ENCODE assay signal across 8 cellular contexts in genomic region chr4:121869841-121870822, GRCh38. TPM values are rescaled to one million over a fixed set of nuclear protein-coding genes. Genes with fewer than 3 reads are reported as not detected.
A peak's percentile ranks its signal among the peaks of the same experiment; 100 is the strongest.
DNase-seq lines count a peak whose midpoint lies in the region; ATAC-seq and TF ChIP-seq lines count a peak whose summit lies in the region.

A gene with protein sequence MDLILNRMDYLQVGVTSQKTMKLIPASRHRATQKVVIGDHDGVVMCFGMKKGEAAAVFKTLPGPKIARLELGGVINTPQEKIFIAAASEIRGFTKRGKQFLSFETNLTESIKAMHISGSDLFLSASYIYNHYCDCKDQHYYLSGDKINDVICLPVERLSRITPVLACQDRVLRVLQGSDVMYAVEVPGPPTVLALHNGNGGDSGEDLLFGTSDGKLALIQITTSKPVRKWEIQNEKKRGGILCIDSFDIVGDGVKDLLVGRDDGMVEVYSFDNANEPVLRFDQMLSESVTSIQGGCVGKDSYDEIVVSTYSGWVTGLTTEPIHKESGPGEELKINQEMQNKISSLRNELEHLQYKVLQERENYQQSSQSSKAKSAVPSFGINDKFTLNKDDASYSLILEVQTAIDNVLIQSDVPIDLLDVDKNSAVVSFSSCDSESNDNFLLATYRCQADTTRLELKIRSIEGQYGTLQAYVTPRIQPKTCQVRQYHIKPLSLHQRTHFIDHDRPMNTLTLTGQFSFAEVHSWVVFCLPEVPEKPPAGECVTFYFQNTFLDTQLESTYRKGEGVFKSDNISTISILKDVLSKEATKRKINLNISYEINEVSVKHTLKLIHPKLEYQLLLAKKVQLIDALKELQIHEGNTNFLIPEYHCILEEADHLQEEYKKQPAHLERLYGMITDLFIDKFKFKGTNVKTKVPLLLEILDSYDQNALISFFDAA (minus strand): TSS chr4:121870474. CDS start chr4:121870313, 161 bp downstream.

- peaks cover 10 to 18% of the 10 kb centered on the region in 2 donors for H3K4me1 Mint-ChIP-seq in natural killer cell treated with Interleukin-12 subunit alpha and Interleukin-12 subunit beta and Interleukin-15 and Interleukin-18, amount 100 ng/mL, for 72 hours (ENCODE audit: low read depth in 2 of 2)

- TF ChIP-seq CTCF in fibroblast of pulmonary artery (IDR thresholded peaks at IDR 0.05; ENCODE audit: low read length, missing control alignments): no peak

- peaks cover 17% of the 10 kb centered on the region for H3K36me3 Mint-ChIP-seq in natural killer cell treated with Interleukin-12 subunit alpha and Interleukin-12 subunit beta and Interleukin-15 and Interleukin-18, amount 100 ng/mL, for 72 hours

- H3K4me3 ChIP-seq in H7 (ENCODE audit: insufficient read depth, low read depth, low read length): peak within 1 kb of the TSS; percentile 72
- H3K4me3 ChIP-seq in MG63: peak within 1 kb of the TSS; percentile 75
- peak within 1 kb of the TSS; percentile 87 for H3K4me3 ChIP-seq in fibroblast of pulmonary artery (replicated peaks; ENCODE audit: low read depth, low read length)

- peak; percentile 100 for ATAC-seq in natural killer cell treated with Interleukin-12 subunit alpha and Interleukin-12 subunit beta and Interleukin-15 and Interleukin-18, amount 100 ng/mL, for 72 hours
- peak; percentile 99 for ATAC-seq in stimulated activated naive CD8-positive, alpha-beta T cell treated with anti-CD3 and anti-CD28 coated beads, Interleukin-15, Interleukin-2, amounts not matched to agents 100 U/mL and 50 U/mL, for 24 hours

- H3K9me3 ChIP-seq in MG63: 0 out of 2 replicates have a peak, but pooled peaks cover 3% of the 10 kb centered on the region

- H3K27ac Mint-ChIP-seq in natural killer cell treated with Interleukin-12 subunit alpha and Interleukin-12 subunit beta and Interleukin-15 and Interleukin-18, amount 100 ng/mL, for 72 hours: peak within 1 kb of the TSS; percentile 73 to 91

- H3K9me3 Mint-ChIP-seq in natural killer cell treated with Interleukin-12 subunit alpha and Interleukin-12 subunit beta and Interleukin-15 and Interleukin-18, amount 100 ng/mL, for 72 hours: no peaks in the 10 kb centered on the region

- DNase-seq in ELF-1 (ENCODE audit: low read depth, low spot score) (peak; percentile 100), H7 (peak; percentile 90), MG63 (peak; percentile 95), SHP77 treated with DMSO at 0.1 percent for 48 hours (lab: John Stamatoyannopoulos, UW) (peak; percentile 96), fibroblast of pulmonary artery (ENCODE audit: low read depth) (peak; percentile 97)
- peak; percentile 98 for DNase-seq in activated effector memory CD4-positive, alpha-beta T cell treated with anti-CD3 and anti-CD28 coated beads, Interleukin-2, amount 50 U/mL, for 16 hours
- peak; percentile 95 for DNase-seq in natural killer cell treated with Interleukin-12 subunit alpha and Interleukin-12 subunit beta and Interleukin-15 and Interleukin-18, amount 100 ng/mL, for 72 hours (ENCODE audit: low spot score)
- DNase-seq in stimulated activated naive CD8-positive, alpha-beta T cell treated with anti-CD3 and anti-CD28 coated beads, Interleukin-15, Interleukin-2, amounts not matched to agents 100 U/mL and 50 U/mL, for 24 hours: peak; percentile 98

- peak within 1 kb of the TSS; percentile 95 for H3K4me3 Mint-ChIP-seq in natural killer cell treated with Interleukin-12 subunit alpha and Interleukin-12 subunit beta and Interleukin-15 and Interleukin-18, amount 100 ng/mL, for 72 hours

- H3K27me3 Mint-ChIP-seq in natural killer cell treated with Interleukin-12 subunit alpha and Interleukin-12 subunit beta and Interleukin-15 and Interleukin-18, amount 100 ng/mL, for 72 hours: peaks cover 9 to 11% of the 10 kb centered on the region in 2 donors

- H3K27me3 ChIP-seq in H7 (ENCODE audit: control insufficient read depth, insufficient read depth, low read length) (no peaks in the 10 kb centered on the region), MG63 (no peaks in the 10 kb centered on the region)

- no peaks in the 10 kb centered on the region; the same call in 1 of the 2 replicates for H3K36me3 ChIP-seq in H7 (replicated peaks; ENCODE audit: control insufficient read depth, insufficient read depth, low read length)
- H3K36me3 ChIP-seq in MG63: peaks cover 22% of the 10 kb centered on the region

RNA-seq across cellular contexts. Expression of the gene that starts here (rescaled TPM):
- total RNA-seq in H7 (2014; rRNA removed; shearing (Covaris generic)): 13.2 and 14.5 TPM in 2 replicates
- total RNA-seq in MG63 (2014; rRNA removed; shearing (Covaris generic); ENCODE audit: low replicate concordance): 2.6 and 8.1 TPM in 2 replicates
- total RNA-seq in natural killer cell treated with Interleukin-12 subunit alpha and Interleukin-12 subunit beta and Interleukin-15 and Interleukin-18, amount 100 ng/mL, for 72 hours: 10 to 100 TPM; 17.3 to 25.3 TPM

Comparison
In these comparisons a context has a peak if more than half of its experiments do, and no peak if none do; other contexts are left out.
1. Peak in every context shown above with its lines: DNase-seq, ATAC-seq and H3K4me3 ChIP-seq.